ENCODE assay signal across 7 cellular contexts in the genomic region with DNA sequence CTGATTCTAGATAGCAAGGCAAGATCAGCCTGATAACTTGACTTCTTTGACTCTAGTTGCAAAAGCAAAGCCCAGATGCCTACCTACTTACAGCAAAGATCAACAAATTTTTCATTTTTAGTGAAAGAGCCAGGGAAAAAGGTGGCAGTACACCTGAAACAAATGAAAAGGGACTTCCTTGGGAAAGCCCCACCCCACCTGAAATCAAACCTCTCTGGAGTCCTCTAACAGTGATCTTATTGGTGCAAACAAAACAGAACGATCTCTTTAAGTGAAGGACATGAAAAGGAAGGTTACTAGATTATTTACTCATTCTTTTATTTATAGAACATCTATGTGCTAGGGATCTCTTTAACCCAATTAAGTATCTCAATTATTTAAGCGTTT. TPM values are rescaled to one million over a fixed set of nuclear protein-coding genes. Genes with fewer than 3 reads are reported as not detected.
A peak's percentile ranks its signal among the peaks of the same experiment; 100 is the strongest.
DNase-seq lines count a peak whose midpoint lies in the region; ATAC-seq and TF ChIP-seq lines count a peak whose summit lies in the region.

No MANE protein-coding gene starts in this region.

- peaks cover 0 to 7% (median 2%) of the 10 kb centered on the region in 4 donors for H3K4me1 ChIP-seq in Peyer's patch

- no peak for DNase-seq in Peyer's patch
- no peak for DNase-seq in nephron progenitor cell
- DNase-seq in posterior vena cava (ENCODE audit: low spot score) = no peak
- no peak for DNase-seq in effector CD4-positive, alpha-beta T cell

- peak overlapping the region; percentile 62 to 86 (median 64) for H3K27ac ChIP-seq in Peyer's patch

- H3K4me3 Mint-ChIP-seq in nephron progenitor cell = no peak overlapping the region

- H3K36me3 Mint-ChIP-seq in nephron progenitor cell (ENCODE audit: low read depth) = no peaks in the 10 kb centered on the region

- H3K4me3 ChIP-seq in Peyer's patch = peak overlapping the region in 1 of 4 donors; percentile 4

- no peak for TF ChIP-seq POLR2A in Peyer's patch (IDR thresholded peaks at IDR 0.05)

- no peaks in the 10 kb centered on the region for H3K36me3 ChIP-seq in Peyer's patch

- no peaks in the 10 kb centered on the region for H3K9me3 Mint-ChIP-seq in nephron progenitor cell

- peaks cover 13% of the 10 kb centered on the region for H3K4me1 Mint-ChIP-seq in nephron progenitor cell

- H3K27me3 ChIP-seq in Peyer's patch = no peaks in the 10 kb centered on the region

- peak; percentile 3 for ATAC-seq in GM18499 (IDR thresholded peaks at IDR 0.05; ENCODE audit: insufficient read depth, unreplicated experiment)
- peak; percentile 17 for ATAC-seq in GM21723 (IDR thresholded peaks at IDR 0.05; ENCODE audit: unreplicated experiment)
- no peak for ATAC-seq in HG03521 (IDR thresholded peaks at IDR 0.05; ENCODE audit: unreplicated experiment)

- H3K27me3 Mint-ChIP-seq in nephron progenitor cell (ENCODE audit: low read depth, poor library complexity) = peaks cover 2% of the 10 kb centered on the region

- no peaks in the 10 kb centered on the region for H3K9me3 ChIP-seq in Peyer's patch

- TF ChIP-seq CTCF in Peyer's patch (IDR thresholded peaks at IDR 0.05) (no peak), nephron progenitor cell (IDR thresholded peaks at IDR 0.05) (no peak)

- intact Hi-C loops in posterior vena cava (cut with DNase I) = no loop called here

- peak overlapping the region; percentile 50 for H3K27ac Mint-ChIP-seq in nephron progenitor cell

RNA-seq across cellular contexts. Expression of a gene that starts 0.5 kb away (rescaled TPM):
- total RNA-seq in Peyer's patch (100 to 1,000 TPM in 1 of 4 donors, 10 to 100 TPM in 3; 11.1 to 167 (median 19.2) TPM), posterior vena cava (10 to 100 TPM; 72.8 to 73.8 TPM)

RNA-seq across cellular contexts. Expression of a gene that starts 29.2 kb away (rescaled TPM):
- total RNA-seq in Peyer's patch (under 1 TPM in 1 of 4 donors, not detected in 3; 0.40 TPM), posterior vena cava (under 1 TPM in 1 of 2 donors, not detected in 1; 0.42 TPM)
